Comparison of ENCODE assay signal across 8 cellular contexts in genomic region chr19:4724252-4724514, GRCh38. TPM values are rescaled to one million over a fixed set of nuclear protein-coding genes. Genes with fewer than 3 reads are reported as not detected.
DNase-seq lines count a peak whose midpoint lies in the region; ATAC-seq, FAIRE-seq and TF ChIP-seq lines count a peak whose summit lies in the region.

No MANE protein-coding gene starts in this region.

- in situ Hi-C loops in astrocyte of the cerebellum (cut with HindIII; ENCODE audit: low sequenced_read_pairs): no loop called here

- TF ChIP-seq POLR2A in GM12892 (IDR thresholded peaks at IDR 0.05; ENCODE audit: low read depth, low read length): no peak

- H3K36me3 ChIP-seq in SK-N-SH (replicated peaks in 1 of 2; ENCODE audit: control insufficient read depth in 1 of 2, insufficient read depth in 2 of 2, low read length in 1 of 2): peaks cover 8 to 18% of the 10 kb centered on the region in 2 experiments
- peaks cover 11% of the 10 kb centered on the region for H3K36me3 ChIP-seq in thoracic aorta

- no peak overlapping the region for H2AFZ ChIP-seq in SK-N-SH (ENCODE audit: low read depth)

- no peak for FAIRE-seq in GM12892 (lab: Jason Lieb, UNC)

- WGBS in SK-N-SH (ENCODE audit: low lambda C conversion rate): 0% methylated on average over 12 of the region's 12 CpGs

- no peak for TF ChIP-seq EP300 in SK-N-SH (IDR thresholded peaks at IDR 0.05; ENCODE audit: borderline replicate concordance in 1 of 2, low read depth in 1 of 2, low read length in 1 of 2)

- no peak for DNase-seq in SK-N-SH
- DNase-seq in astrocyte of the cerebellum (ENCODE audit: low read depth): no peak
- DNase-seq in thoracic aorta (ENCODE audit: low spot score): no peak
- no peak for DNase-seq in NCI-H128 (lab: John Stamatoyannopoulos, UW; ENCODE audit: unreplicated experiment)
- no peak for DNase-seq in stimulated activated naive CD4-positive, alpha-beta T cell treated with Interleukin-2 at 50 U/mL for 16 hours (lab: John Stamatoyannopoulos, UW)
- DNase-seq in GM12892 (ENCODE audit: insufficient read length): no peak

- POLR2A ChIA-PET in SK-N-SH (lab: Yijun Ruan, JAX): interaction anchor here (2.7 kb wide), 1 partner anchor 67 kb away, joined by 10 read pairs; the partner anchor contains the start of gene FEM1A

- peak overlapping the region; percentile 59; the same call in 1 of the 2 replicates for H3K4me2 ChIP-seq in SK-N-SH

- TF ChIP-seq RAD21 in SK-N-SH (IDR thresholded peaks at IDR 0.05; ENCODE audit: low read length): no peak

- no peak for ATAC-seq in SK-N-SH treated with all-trans-retinoic acid at 6 μM for 48 hours
- no peak for ATAC-seq in thoracic aorta (ENCODE audit: insufficient number of reproducible peaks, low FRiP score, low read depth)

- H3K4me1 ChIP-seq in SK-N-SH (ENCODE audit: control insufficient read depth in 1 of 2, insufficient read depth in 2 of 2, low read depth in 1 of 2, low read length in 1 of 2) (peaks cover 8 to 12% of the 10 kb centered on the region in 2 experiments; a peak in 2 of 4 replicates), thoracic aorta (ENCODE audit: control insufficient read depth in 1 of 2, low read depth in 2 of 2) (peaks cover 12 to 21% of the 10 kb centered on the region in 2 donors)

- no peaks in the 10 kb centered on the region for H3K9me3 ChIP-seq in SK-N-SH
- H3K9me3 ChIP-seq in thoracic aorta: no peaks in the 10 kb centered on the region

- H3K27ac ChIP-seq in SK-N-SH (ENCODE audit: low read depth in 2 of 2, low read length in 1 of 2): peak overlapping the region; percentile 41 to 66
- peak overlapping the region; percentile 86 for H3K27ac ChIP-seq in layer of hippocampus (ENCODE audit: low read depth, low read length)
- H3K27ac ChIP-seq in thoracic aorta: peak overlapping the region; percentile 88 to 94

- H4K20me1 ChIP-seq in SK-N-SH (ENCODE audit: insufficient read depth): no peaks in the 10 kb centered on the region

- peaks cover 45% of the 10 kb centered on the region for H3K79me2 ChIP-seq in SK-N-SH (ENCODE audit: insufficient read depth)

- no peaks in the 10 kb centered on the region for H3K9me2 ChIP-seq in SK-N-SH

- TF ChIP-seq CTCF in SK-N-SH (IDR thresholded peaks at IDR 0.05) (no peak), astrocyte of the cerebellum (IDR thresholded peaks at IDR 0.05; ENCODE audit: low read depth, low read length, missing control alignments) (no peak), thoracic aorta (IDR thresholded peaks at IDR 0.05) (no peak)

- peak overlapping the region; percentile 46; the same call in 1 of the 2 replicates for H3K9ac ChIP-seq in SK-N-SH

- CTCF ChIA-PET in SK-N-SH (lab: Yijun Ruan, JAX): interaction anchor here (0.9 to 19.9 kb wide), 10 partner anchors 9 to 155 kb away, joined by 3 to 350 read pairs (median 6); partner anchors contain the start of gene FEM1A

- H3K27me3 ChIP-seq in SK-N-SH (ENCODE audit: insufficient read depth) (no peaks in the 10 kb centered on the region), layer of hippocampus (ENCODE audit: control insufficient read depth, insufficient read depth, low read length) (no peaks in the 10 kb centered on the region), thoracic aorta (replicated peaks; ENCODE audit: insufficient read depth) (no peaks in the 10 kb centered on the region)

- H3K4me3 ChIP-seq in SK-N-SH (ENCODE audit: low read depth in 2 of 2, low read length in 1 of 2): peak overlapping the region; percentile 73 to 99
- peak overlapping the region; percentile 94 for H3K4me3 ChIP-seq in astrocyte of the cerebellum (ENCODE audit: low read depth, low read length)
- peak overlapping the region; percentile 100 for H3K4me3 ChIP-seq in thoracic aorta

- peaks cover 15% of the 10 kb centered on the region for H3F3A ChIP-seq in SK-N-SH (replicated peaks; ENCODE audit: insufficient read depth)

TF ChIP-seq in SK-N-SH, 30 proteins besides CTCF, POLR2A, EP300 and RAD21 (continues in another document):
- TF ChIP-seq, protein P1, sequence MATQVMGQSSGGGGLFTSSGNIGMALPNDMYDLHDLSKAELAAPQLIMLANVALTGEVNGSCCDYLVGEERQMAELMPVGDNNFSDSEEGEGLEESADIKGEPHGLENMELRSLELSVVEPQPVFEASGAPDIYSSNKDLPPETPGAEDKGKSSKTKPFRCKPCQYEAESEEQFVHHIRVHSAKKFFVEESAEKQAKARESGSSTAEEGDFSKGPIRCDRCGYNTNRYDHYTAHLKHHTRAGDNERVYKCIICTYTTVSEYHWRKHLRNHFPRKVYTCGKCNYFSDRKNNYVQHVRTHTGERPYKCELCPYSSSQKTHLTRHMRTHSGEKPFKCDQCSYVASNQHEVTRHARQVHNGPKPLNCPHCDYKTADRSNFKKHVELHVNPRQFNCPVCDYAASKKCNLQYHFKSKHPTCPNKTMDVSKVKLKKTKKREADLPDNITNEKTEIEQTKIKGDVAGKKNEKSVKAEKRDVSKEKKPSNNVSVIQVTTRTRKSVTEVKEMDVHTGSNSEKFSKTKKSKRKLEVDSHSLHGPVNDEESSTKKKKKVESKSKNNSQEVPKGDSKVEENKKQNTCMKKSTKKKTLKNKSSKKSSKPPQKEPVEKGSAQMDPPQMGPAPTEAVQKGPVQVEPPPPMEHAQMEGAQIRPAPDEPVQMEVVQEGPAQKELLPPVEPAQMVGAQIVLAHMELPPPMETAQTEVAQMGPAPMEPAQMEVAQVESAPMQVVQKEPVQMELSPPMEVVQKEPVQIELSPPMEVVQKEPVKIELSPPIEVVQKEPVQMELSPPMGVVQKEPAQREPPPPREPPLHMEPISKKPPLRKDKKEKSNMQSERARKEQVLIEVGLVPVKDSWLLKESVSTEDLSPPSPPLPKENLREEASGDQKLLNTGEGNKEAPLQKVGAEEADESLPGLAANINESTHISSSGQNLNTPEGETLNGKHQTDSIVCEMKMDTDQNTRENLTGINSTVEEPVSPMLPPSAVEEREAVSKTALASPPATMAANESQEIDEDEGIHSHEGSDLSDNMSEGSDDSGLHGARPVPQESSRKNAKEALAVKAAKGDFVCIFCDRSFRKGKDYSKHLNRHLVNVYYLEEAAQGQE (IDR thresholded peaks at IDR 0.05; ENCODE audit: low read depth, low read length): no peak
- TF ChIP-seq NFIC (IDR thresholded peaks at IDR 0.05; ENCODE audit: borderline replicate concordance): no peak
- TF ChIP-seq PBX3 (IDR thresholded peaks at IDR 0.05): 0 out of 2 replicates have a peak, but pooled peaks have one; percentile 25
- TF ChIP-seq NRF1 (IDR thresholded peaks at IDR 0.05; ENCODE audit: low read depth, low read length): no peak

TF ChIP-seq in SK-N-SH treated with all-trans-retinoic acid at 6 μM for 48 hours, 23 proteins besides CTCF, POLR2A, EP300 and RAD21:
- no peak for TF ChIP-seq TSHZ2 (CRISPR knock-in tag; IDR thresholded peaks at IDR 0.05)
- no peak for TF ChIP-seq ARNTL (CRISPR knock-in tag; IDR thresholded peaks at IDR 0.05; ENCODE audit: borderline replicate concordance, low read depth)

RNA-seq across cellular contexts. Expression of gene DPP9, which starts 0.5 kb away (rescaled TPM):
- polyA plus RNA-seq in SK-N-SH (2012; rRNA removed): 10.5 and 17.1 TPM in 2 replicates
- polyA plus RNA-seq in SK-N-SH (2012; cell fraction: cytosol; rRNA removed): 9.7 and 13.3 TPM in 2 replicates
- polyA plus RNA-seq in SK-N-SH (2012; cell fraction: nucleus; rRNA removed): 30.9 and 49.1 TPM in 2 replicates
- 10 to 100 TPM; 67.9 to 73.8 TPM for total RNA-seq in thoracic aorta
- polyA plus RNA-seq in GM12892 (2012; ENCODE audit: missing spikeins): 20.8 TPM

RNA-seq across cellular contexts. Expression of gene MYDGF, which starts 54.0 kb away (rescaled TPM):
- polyA plus RNA-seq in SK-N-SH (2012; rRNA removed): 188 and 312 TPM in 2 replicates
- polyA plus RNA-seq in SK-N-SH (2012; cell fraction: cytosol; rRNA removed): 180 and 229 TPM in 2 replicates
- 153 and 184 TPM in 2 replicates for polyA plus RNA-seq in SK-N-SH (2012; cell fraction: nucleus; rRNA removed)
- 10 to 100 TPM; 59.3 to 72.9 TPM for total RNA-seq in thoracic aorta
- polyA plus RNA-seq in GM12892 (2012; ENCODE audit: missing spikeins): 65.7 TPM
